Comparison of ENCODE assay signal across 8 cellular contexts in the genomic region with DNA sequence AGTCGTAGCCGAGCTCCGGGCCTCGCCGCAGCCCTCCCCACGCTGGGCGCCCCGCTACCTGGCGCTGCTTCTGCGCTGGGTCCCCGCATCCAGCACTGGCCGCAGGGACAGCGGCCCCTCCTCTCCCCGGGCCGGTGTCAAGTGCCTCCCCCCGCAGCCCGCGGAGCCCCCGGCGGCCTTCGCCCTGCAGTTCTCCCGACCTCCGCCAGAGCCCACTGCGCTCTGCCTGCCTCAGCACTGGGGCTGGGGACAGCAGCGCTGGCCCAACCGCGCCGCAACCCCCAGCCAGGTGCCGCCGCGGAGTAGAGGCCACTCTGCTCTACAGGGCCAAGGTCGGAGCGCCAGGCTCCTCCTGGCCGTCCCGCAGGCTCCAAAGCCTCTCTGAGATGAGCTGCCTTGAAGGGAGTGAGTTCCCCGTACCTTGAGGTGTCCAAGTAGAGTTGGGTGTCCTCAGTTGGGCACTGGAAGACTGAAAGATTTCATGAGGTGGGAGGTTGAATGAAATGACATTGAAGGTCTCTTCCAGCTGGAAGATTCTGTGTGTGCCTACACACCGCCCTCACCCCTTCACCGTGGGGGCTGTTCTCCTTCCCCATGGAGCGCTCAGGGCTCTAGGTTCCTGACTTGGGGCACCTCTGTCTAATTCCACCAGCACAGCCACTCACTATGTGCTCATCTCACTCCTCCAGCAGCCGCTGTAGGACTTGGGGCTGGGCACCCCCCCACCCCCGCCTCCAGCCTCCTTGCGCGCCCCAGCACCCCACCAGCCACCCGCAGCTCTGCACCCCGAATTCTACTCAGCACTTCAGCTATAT. TPM values are rescaled to one million over a fixed set of nuclear protein-coding genes. Genes with fewer than 3 reads are reported as not detected.
DNase-seq lines count a peak whose midpoint lies in the region; ATAC-seq, FAIRE-seq and TF ChIP-seq lines count a peak whose summit lies in the region.

No MANE protein-coding gene starts in this region.

- 22% methylated on average over 27 of the region's 45 CpGs for WGBS in A549 (ENCODE audit: missing lambda C conversion rate)

- H3K4me3 ChIP-seq in A549: peak overlapping the region; percentile 70

- H3K27me3 Mint-ChIP-seq in central memory CD8-positive, alpha-beta T cell: no peaks in the 10 kb centered on the region

- H3K9me3 ChIP-seq in A549: no peaks in the 10 kb centered on the region

- CTCF ChIA-PET in A549 (lab: Yijun Ruan, JAX): interaction anchor here (0.6 to 4.6 kb wide), 23 partner anchors 8 to 357 kb away, joined by 3 to 49 read pairs (median 4); no protein-coding TSS in a partner anchor

- H3K4me1 Mint-ChIP-seq in central memory CD8-positive, alpha-beta T cell: peaks cover 18% of the 10 kb centered on the region

- POLR2A ChIA-PET in A549 (lab: Yijun Ruan, JAX): interaction anchor here (0.6 to 0.9 kb wide), 2 partner anchors 20 to 26 kb away, joined by 3 to 5 read pairs; no protein-coding TSS in a partner anchor

- peak; percentile 84 to 92 for DNase-seq in A549 (ENCODE audit: low read depth in 1 of 2, low spot score in 1 of 2)
- peak; percentile 67 for DNase-seq in NCI-H2171 treated with DMSO at 0.1 percent for 48 hours (lab: John Stamatoyannopoulos, UW)
- DNase-seq in central memory CD8-positive, alpha-beta T cell (ENCODE audit: low spot score in 2 of 2): peak; percentile 70 to 78
- peak; percentile 95 for DNase-seq in islet precursor cell
- DNase-seq in stimulated activated CD4-positive, alpha-beta T cell treated with anti-CD3 and anti-CD28 coated beads, Interleukin-12 subunit alpha, Interleukin-12 subunit beta, amount 100 ng/mL, for 24 hours (ENCODE audit: low read depth in 2 of 2): peak; percentile 62 to 68

- peaks cover 4% of the 10 kb centered on the region for H3K36me3 Mint-ChIP-seq in central memory CD8-positive, alpha-beta T cell (ENCODE audit: insufficient read depth)

- H3K9me3 Mint-ChIP-seq in central memory CD8-positive, alpha-beta T cell: no peaks in the 10 kb centered on the region

- TF ChIP-seq EP300 in A549 (IDR thresholded peaks at IDR 0.05): no peak

- peak overlapping the region; percentile 90 to 99 for H3K27ac ChIP-seq in A549

- TF ChIP-seq POLR2A in A549 (IDR thresholded peaks at IDR 0.05; ENCODE audit: low read length): no peak

- no peak overlapping the region for H3K27ac Mint-ChIP-seq in central memory CD8-positive, alpha-beta T cell (ENCODE audit: low read depth)

- peak; percentile 70 to 79 for TF ChIP-seq RAD21 in A549 (conservative IDR thresholded peaks at IDR 0.05 in 1 of 2, IDR thresholded peaks at IDR 0.05 in 1 of 2)

- FAIRE-seq in A549 (lab: Jason Lieb, UNC): no peak

- ATAC-seq in A549 (peak; percentile 82 to 96), GM18520 (IDR thresholded peaks at IDR 0.05; ENCODE audit: unreplicated experiment) (peak; percentile 69), HG03045 (IDR thresholded peaks at IDR 0.05; ENCODE audit: unreplicated experiment) (peak; percentile 61)
- peak; percentile 84 for ATAC-seq in activated CD4-positive, CD25-positive, alpha-beta regulatory T cell treated with anti-CD3 and anti-CD28 coated beads, Interleukin-2, amount 50 U/mL, for 24 hours
- ATAC-seq in central memory CD8-positive, alpha-beta T cell (replicated peaks; ENCODE audit: extremely low read depth, poor library complexity, severe bottlenecking): peak; percentile 86

- H3K4me1 ChIP-seq in A549: peaks cover 15% of the 10 kb centered on the region

- H3K4me3 Mint-ChIP-seq in central memory CD8-positive, alpha-beta T cell: peak overlapping the region; percentile 84

- H3K4me2 ChIP-seq in A549: peak overlapping the region; percentile 90

- TF ChIP-seq CTCF in A549 (IDR thresholded peaks at IDR 0.05): peak; percentile 72

TF ChIP-seq in A549, 52 proteins besides CTCF, POLR2A, EP300 and RAD21 (continues in another document):
- TF ChIP-seq CBX2 (IDR thresholded peaks at IDR 0.05; ENCODE audit: borderline replicate concordance, low read depth) (no peak), EHMT2 (IDR thresholded peaks at IDR 0.05; ENCODE audit: low read depth) (peak; percentile 97), RNF2 (IDR thresholded peaks at IDR 0.05; ENCODE audit: borderline replicate concordance, low read depth) (no peak), FOXS1 (CRISPR knock-in tag; IDR thresholded peaks at IDR 0.05) (no peak), RARB (CRISPR knock-in tag; IDR thresholded peaks at IDR 0.05) (no peak), KDM1A (IDR thresholded peaks at IDR 0.05; ENCODE audit: low read depth) (peak; percentile 37; the same call in 1 of the 2 replicates), SREBF2 (IDR thresholded peaks at IDR 0.05) (no peak), SMC3 (IDR thresholded peaks at IDR 0.05) (peak; percentile 77), ZNF302 (CRISPR knock-in tag; IDR thresholded peaks at IDR 0.05) (no peak), CHD2 (IDR thresholded peaks at IDR 0.05; ENCODE audit: low read length, partially characterized antibody) (no peak), HDAC2 (IDR thresholded peaks at IDR 0.05) (peak; percentile 71; the same call in 1 of the 2 replicates), JUN (IDR thresholded peaks at IDR 0.05) (no peak)
- TF ChIP-seq, protein P1, sequence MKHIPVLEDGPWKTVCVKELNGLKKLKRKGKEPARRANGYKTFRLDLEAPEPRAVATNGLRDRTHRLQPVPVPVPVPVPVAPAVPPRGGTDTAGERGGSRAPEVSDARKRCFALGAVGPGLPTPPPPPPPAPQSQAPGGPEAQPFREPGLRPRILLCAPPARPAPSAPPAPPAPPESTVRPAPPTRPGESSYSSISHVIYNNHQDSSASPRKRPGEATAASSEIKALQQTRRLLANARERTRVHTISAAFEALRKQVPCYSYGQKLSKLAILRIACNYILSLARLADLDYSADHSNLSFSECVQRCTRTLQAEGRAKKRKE (CRISPR knock-in tag; IDR thresholded peaks at IDR 0.05; ENCODE audit: low read depth): peak; percentile 81
- TF ChIP-seq, protein P2, sequence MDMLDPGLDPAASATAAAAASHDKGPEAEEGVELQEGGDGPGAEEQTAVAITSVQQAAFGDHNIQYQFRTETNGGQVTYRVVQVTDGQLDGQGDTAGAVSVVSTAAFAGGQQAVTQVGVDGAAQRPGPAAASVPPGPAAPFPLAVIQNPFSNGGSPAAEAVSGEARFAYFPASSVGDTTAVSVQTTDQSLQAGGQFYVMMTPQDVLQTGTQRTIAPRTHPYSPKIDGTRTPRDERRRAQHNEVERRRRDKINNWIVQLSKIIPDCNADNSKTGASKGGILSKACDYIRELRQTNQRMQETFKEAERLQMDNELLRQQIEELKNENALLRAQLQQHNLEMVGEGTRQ (IDR thresholded peaks at IDR 0.05): no peak
- TF ChIP-seq, protein P3, sequence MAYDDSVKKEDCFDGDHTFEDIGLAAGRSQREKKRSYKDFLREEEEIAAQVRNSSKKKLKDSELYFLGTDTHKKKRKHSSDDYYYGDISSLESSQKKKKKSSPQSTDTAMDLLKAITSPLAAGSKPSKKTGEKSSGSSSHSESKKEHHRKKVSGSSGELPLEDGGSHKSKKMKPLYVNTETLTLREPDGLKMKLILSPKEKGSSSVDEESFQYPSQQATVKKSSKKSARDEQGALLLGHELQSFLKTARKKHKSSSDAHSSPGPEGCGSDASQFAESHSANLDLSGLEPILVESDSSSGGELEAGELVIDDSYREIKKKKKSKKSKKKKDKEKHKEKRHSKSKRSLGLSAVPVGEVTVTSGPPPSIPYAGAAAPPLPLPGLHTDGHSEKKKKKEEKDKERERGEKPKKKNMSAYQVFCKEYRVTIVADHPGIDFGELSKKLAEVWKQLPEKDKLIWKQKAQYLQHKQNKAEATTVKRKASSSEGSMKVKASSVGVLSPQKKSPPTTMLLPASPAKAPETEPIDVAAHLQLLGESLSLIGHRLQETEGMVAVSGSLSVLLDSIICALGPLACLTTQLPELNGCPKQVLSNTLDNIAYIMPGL (CRISPR knock-in tag; IDR thresholded peaks at IDR 0.05; ENCODE audit: borderline replicate concordance): peak; percentile 57; the same call in 1 of the 2 replicates
- TF ChIP-seq, protein P4, sequence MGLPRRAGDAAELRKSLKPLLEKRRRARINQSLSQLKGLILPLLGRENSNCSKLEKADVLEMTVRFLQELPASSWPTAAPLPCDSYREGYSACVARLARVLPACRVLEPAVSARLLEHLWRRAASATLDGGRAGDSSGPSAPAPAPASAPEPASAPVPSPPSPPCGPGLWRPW (IDR thresholded peaks at IDR 0.05): no peak
- TF ChIP-seq, protein P5, sequence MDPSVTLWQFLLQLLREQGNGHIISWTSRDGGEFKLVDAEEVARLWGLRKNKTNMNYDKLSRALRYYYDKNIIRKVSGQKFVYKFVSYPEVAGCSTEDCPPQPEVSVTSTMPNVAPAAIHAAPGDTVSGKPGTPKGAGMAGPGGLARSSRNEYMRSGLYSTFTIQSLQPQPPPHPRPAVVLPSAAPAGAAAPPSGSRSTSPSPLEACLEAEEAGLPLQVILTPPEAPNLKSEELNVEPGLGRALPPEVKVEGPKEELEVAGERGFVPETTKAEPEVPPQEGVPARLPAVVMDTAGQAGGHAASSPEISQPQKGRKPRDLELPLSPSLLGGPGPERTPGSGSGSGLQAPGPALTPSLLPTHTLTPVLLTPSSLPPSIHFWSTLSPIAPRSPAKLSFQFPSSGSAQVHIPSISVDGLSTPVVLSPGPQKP (IDR thresholded peaks at IDR 0.05; ENCODE audit: low read depth, low read length): no peak

RNA-seq across cellular contexts. Expression of a gene that starts 0.9 kb away (rescaled TPM):
- polyA plus RNA-seq in A549 (2011; rRNA removed) (4.4 and 5.7 TPM in 2 replicates), A549 (2017; fragmentation: RNase III; extraction: RNeasy Plus Mini Kit Qiagen cat#74134 plus additional on column Dnase treatment) (8.1 to 12.2 TPM (median 11.9 TPM) in 3 replicates)
- 2.3 and 4.0 TPM in 2 replicates for polyA plus RNA-seq in A549 (2012; cell fraction: cytosol; rRNA removed)
- polyA plus RNA-seq in A549 (2012; cell fraction: nucleus; rRNA removed): 8.3 and 13.3 TPM in 2 replicates
- 16.5 and 23.3 TPM in 2 replicates for polyA minus RNA-seq in A549 (2011; rRNA and poly(A)+ RNA removed)

Comparison
In these comparisons a context has a peak if more than half of its experiments do, and no peak if none do; other contexts are left out.
1. Peak in every context shown above with its lines: DNase-seq, ATAC-seq, H3K4me3 ChIP-seq and H3K27ac ChIP-seq.